In the genomic region with DNA sequence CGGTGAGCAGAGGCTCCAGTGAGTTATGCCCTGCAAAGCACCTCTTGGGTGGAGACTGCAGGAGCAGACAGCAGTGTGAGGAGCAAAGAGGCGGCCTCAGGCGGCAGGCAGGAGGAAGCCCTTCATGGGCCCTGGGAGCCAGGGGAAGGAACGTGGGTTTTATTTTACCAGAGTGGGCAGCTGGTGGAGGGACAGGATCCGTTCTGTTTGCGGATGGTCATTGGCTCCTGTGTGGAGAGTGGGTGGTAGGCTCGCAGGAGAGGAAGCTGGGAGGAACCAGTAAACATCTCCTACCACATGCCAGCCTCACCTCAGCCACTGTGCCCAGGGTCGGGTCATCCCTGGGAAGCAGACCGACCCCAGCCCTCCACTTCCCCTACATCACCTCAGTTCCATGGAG, we compare ENCODE assay signal across 18 cellular contexts. TPM values are rescaled to one million over a fixed set of nuclear protein-coding genes. Genes with fewer than 3 reads are reported as not detected.
DNase-seq lines count a peak whose midpoint lies in the region; ATAC-seq and TF ChIP-seq lines count a peak whose summit lies in the region.
"Had no signal": no experiment of that assay in that cellular context is flagged by ENCODE, and none has a peak within 500 bp of the region (broad histone marks: within the 10 kb centered on the region; RNA-seq: fewer than 3 reads in every experiment).

No MANE protein-coding gene starts in this region.

- peaks cover 6 to 100% (median 78%) of the 10 kb centered on the region in 9 donors for H3K36me3 ChIP-seq in heart right ventricle
- no peaks in the 10 kb centered on the region for H3K36me3 ChIP-seq in testis (ENCODE audit: low read depth, missing control alignments)

- peaks cover 0 to 12% (median 0%) of the 10 kb centered on the region in 9 donors for H3K4me1 ChIP-seq in heart right ventricle
- H3K4me1 ChIP-seq in testis, result no peaks in the 10 kb centered on the region

- H3K27ac ChIP-seq in heart right ventricle (peak overlapping the region in 1 of 10 donors; percentile 60), cingulate gyrus (ENCODE audit: low read depth, low read length) (peak overlapping the region; percentile 8), testis (no peak overlapping the region)

- intact Hi-C loops in left ventricle myocardium superior (cut with micrococcal nuclease) (no loop called here), heart right ventricle (cut with DNase I) (no loop called here), testis (cut with DNase I; ENCODE audit: low total_unique reads) (no loop called here)

- peak; percentile 13 for ATAC-seq in left ventricle myocardium superior
- ATAC-seq in heart right ventricle, result no peak
- ATAC-seq in GM18868 (IDR thresholded peaks at IDR 0.05; ENCODE audit: unreplicated experiment), result no peak

- DNase-seq in left ventricle myocardium superior (no peak), heart right ventricle (no peak), mesenteric fat pad (ENCODE audit: low spot score) (peak; percentile 73), testis (peak; percentile 3), AG20443 (ENCODE audit: low spot score) (no peak), medulla oblongata (ENCODE audit: extremely low spot score) (no peak)
- DNase-seq: C1 segment of cervical spinal cord, DMS79, H9, Karpas-422, NCI-H1417 treated with DMSO at 0.1 percent for 48 hours, NCI-H2227 treated with DMSO at 0.1 percent for 48 hours, NCI-H510A treated with DMSO at 0.1 percent for 48 hours, NCI-H774, OCI-M1, SHP77 had no signal

- TF ChIP-seq CTCF in heart right ventricle (IDR thresholded peaks at IDR 0.05), result no peak
- no peak for TF ChIP-seq CTCF in testis (IDR thresholded peaks at IDR 0.05)

- no peaks in the 10 kb centered on the region for H3K27me3 ChIP-seq in heart right ventricle
- no peaks in the 10 kb centered on the region for H3K27me3 ChIP-seq in testis

- H3K4me3 ChIP-seq in heart right ventricle (no peak overlapping the region), testis (no peak overlapping the region)

- TF ChIP-seq POLR2A in testis (IDR thresholded peaks at IDR 0.05), result no peak

- H3K9me3 ChIP-seq in heart right ventricle (no peaks in the 10 kb centered on the region), testis (no peaks in the 10 kb centered on the region)

- 80 to 85% methylated on average over 9 of the region's 9 CpGs for WGBS in heart right ventricle, 2 donors
- 87 to 93% methylated on average over 5 to 8 of the region's 9 CpGs for WGBS in testis, 2 donors

RNA-seq across cellular contexts. Expression of a gene that starts 24.4 kb away (rescaled TPM):
- total RNA-seq in left ventricle myocardium superior (230 TPM), heart right ventricle (100 to 1,000 TPM; 147 to 227 (median 168) TPM), mesenteric fat pad (429 TPM), testis (100 to 1,000 TPM; 626 to 636 TPM)
- polyA plus RNA-seq in heart right ventricle (100 to 1,000 TPM; 114 to 217 TPM), testis (ENCODE audit: insufficient read depth, low read depth, low replicate concordance) (395 TPM)

RNA-seq across cellular contexts. Expression of a gene that starts 48.7 kb away (rescaled TPM):
- total RNA-seq in left ventricle myocardium superior, result 24.5 TPM
- total RNA-seq in heart right ventricle, result 10 to 100 TPM; 17.0 to 28.1 (median 20.8) TPM
- polyA plus RNA-seq in heart right ventricle, result 10 to 100 TPM; 21.5 to 38.3 TPM
- total RNA-seq in mesenteric fat pad, result 40.9 TPM
- 10 to 100 TPM; 47.0 to 51.2 TPM for total RNA-seq in testis
- 28.6 TPM for polyA plus RNA-seq in testis (ENCODE audit: insufficient read depth, low read depth, low replicate concordance)

Comparison
In these comparisons a context has a peak if more than half of its experiments do, and no peak if none do; other contexts are left out.
1. DNase-seq: peak in mesenteric fat pad (single experiment) and testis (single experiment); none in left ventricle myocardium superior (single experiment), heart right ventricle (0 of 2), AG20443 (single experiment) and medulla oblongata (single experiment).